In genomic region chr19:9430444-9430843, GRCh38 we compare ENCODE assay signal across 16 cellular contexts.
"Had no signal": no experiment of that assay in that cellular context is flagged by ENCODE, and none has a peak within 500 bp of the region (broad histone marks: within the 10 kb centered on the region; RNA-seq: fewer than 3 reads in every experiment).

No MANE protein-coding gene starts in this region.

- ATAC-seq: gastroesophageal sphincter, left cardiac atrium had no signal

- DNase-seq: central memory CD4-positive, alpha-beta T cell; effector memory CD4-positive, alpha-beta T cell; esophagus squamous epithelium; foreskin fibroblast; glutamatergic neuron; kidney; left cardiac atrium; left ventricle myocardium inferior; mesenchymal stem cell; midbrain; posterior cingulate gyrus; stimulated activated CD4-positive, alpha-beta T cell treated with anti-CD3 and anti-CD28 coated beads, Interleukin-2, amount 100 ng/mL, for 48 hours; stomach; substantia nigra; transverse colon had no signal
